Comparison of ENCODE assay signal across 17 cellular contexts in the genomic region with DNA sequence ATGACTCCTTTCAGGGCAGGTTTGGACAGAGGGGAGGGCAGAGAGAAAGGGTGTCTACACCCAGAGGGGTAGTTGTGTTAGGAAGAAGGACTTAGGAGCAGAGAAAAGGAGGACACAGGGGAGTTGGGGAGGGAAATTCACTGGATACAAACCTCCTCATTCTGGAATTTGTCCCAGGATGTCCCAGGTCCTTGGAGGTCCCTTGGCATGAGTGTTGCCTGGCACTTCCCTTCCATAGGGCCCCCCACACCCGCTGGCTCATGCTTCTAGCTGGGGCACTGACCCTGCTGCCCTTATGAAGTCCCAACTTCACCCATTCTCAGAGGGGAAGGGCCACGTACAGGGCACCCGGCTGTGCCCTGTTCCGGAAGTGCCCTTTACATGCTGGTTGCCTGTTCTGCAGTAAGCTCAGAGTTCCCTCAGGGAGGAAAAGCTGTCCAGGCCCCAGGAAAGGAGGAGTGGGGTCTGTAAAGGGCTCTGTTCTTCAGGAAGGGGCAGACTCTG.
DNase-seq lines count a peak whose midpoint lies in the region; ATAC-seq and TF ChIP-seq lines count a peak whose summit lies in the region.
"Had no signal": no experiment of that assay in that cellular context is flagged by ENCODE, and none has a peak within 500 bp of the region (broad histone marks: within the 10 kb centered on the region; RNA-seq: fewer than 3 reads in every experiment).

No MANE protein-coding gene starts in this region.

- no peak overlapping the region for H3K4me3 Mint-ChIP-seq in WTC11
- no peak overlapping the region for H3K4me3 Mint-ChIP-seq in activated naive CD4-positive, alpha-beta T cell treated with anti-CD3 and anti-CD28 coated beads for 36 hours
- H3K4me3 Mint-ChIP-seq: H9; stimulated activated effector memory CD8-positive, alpha-beta T cell treated with anti-CD3 and anti-CD28 coated beads, Interleukin-12 subunit alpha, Interleukin-12 subunit beta, amount 100 ng/mL, for 72 hours had no signal

- H3K4me1 ChIP-seq in HEK293 (ENCODE audit: control insufficient read depth, insufficient read depth, low read length) (peaks cover 8% of the 10 kb centered on the region; the same call in 1 of the 2 replicates), smooth muscle cell (ENCODE audit: low read depth) (peaks cover 18% of the 10 kb centered on the region)

- WGBS in smooth muscle cell (ENCODE audit: low lambda C conversion rate): 84% methylated on average over 4 of the region's 4 CpGs

- H3K27ac ChIP-seq in HEK293 (ENCODE audit: extremely low read depth, low read depth, low read length) (no peak overlapping the region), smooth muscle cell (ENCODE audit: low read depth) (no peak overlapping the region)
- H3K27ac ChIP-seq: dorsolateral prefrontal cortex, gastrocnemius medialis, left lung, right atrium auricular region had no signal

- no peaks in the 10 kb centered on the region for H4K20me1 ChIP-seq in smooth muscle cell (ENCODE audit: low read depth)

- ATAC-seq in WTC11 (no peak), left colon (peak; percentile 19), GM18873 (IDR thresholded peaks at IDR 0.05; ENCODE audit: low FRiP score, unreplicated experiment) (no peak)
- ATAC-seq: activated CD4-positive, CD25-positive, alpha-beta regulatory T cell treated with anti-CD3 and anti-CD28 coated beads, Interleukin-2, amount 50 U/mL, for 24 hours; stimulated activated effector memory CD8-positive, alpha-beta T cell treated with anti-CD3 and anti-CD28 coated beads, Interleukin-12 subunit alpha, Interleukin-12 subunit beta, amount 100 ng/mL, for 72 hours had no signal

- H3K27me3 ChIP-seq in smooth muscle cell (ENCODE audit: low read depth): peaks cover 8% of the 10 kb centered on the region
- H3K27me3 ChIP-seq: gastrocnemius medialis, right atrium auricular region had no signal

- H3K27me3 Mint-ChIP-seq in WTC11 (ENCODE audit: low read depth): no peaks in the 10 kb centered on the region; the same call in 1 of the 2 replicates
- H3K27me3 Mint-ChIP-seq in activated naive CD4-positive, alpha-beta T cell treated with anti-CD3 and anti-CD28 coated beads for 36 hours (ENCODE audit: low read depth): peaks cover 8% of the 10 kb centered on the region

- no peak overlapping the region for H3K9ac ChIP-seq in smooth muscle cell (ENCODE audit: low read depth)

- H3K9me3 Mint-ChIP-seq in WTC11: no peaks in the 10 kb centered on the region
- H3K9me3 Mint-ChIP-seq in activated naive CD4-positive, alpha-beta T cell treated with anti-CD3 and anti-CD28 coated beads for 36 hours: no peaks in the 10 kb centered on the region
- H3K9me3 Mint-ChIP-seq: H9; stimulated activated effector memory CD8-positive, alpha-beta T cell treated with anti-CD3 and anti-CD28 coated beads, Interleukin-12 subunit alpha, Interleukin-12 subunit beta, amount 100 ng/mL, for 72 hours had no signal

- H3K4me1 Mint-ChIP-seq in WTC11: peaks cover 42% of the 10 kb centered on the region
- no peaks in the 10 kb centered on the region for H3K4me1 Mint-ChIP-seq in activated naive CD4-positive, alpha-beta T cell treated with anti-CD3 and anti-CD28 coated beads for 36 hours (ENCODE audit: low read depth)
- H3K4me1 Mint-ChIP-seq: stimulated activated effector memory CD8-positive, alpha-beta T cell treated with anti-CD3 and anti-CD28 coated beads, Interleukin-12 subunit alpha, Interleukin-12 subunit beta, amount 100 ng/mL, for 72 hours had no signal

- TF ChIP-seq CTCF in HEK293 (tag by site-specific recombination; IDR thresholded peaks at IDR 0.05): no peak
- no peak for TF ChIP-seq CTCF in WTC11 (IDR thresholded peaks at IDR 0.05)
- no peak for TF ChIP-seq CTCF in smooth muscle cell (IDR thresholded peaks at IDR 0.05; ENCODE audit: borderline replicate concordance, insufficient read depth, poor library complexity, severe bottlenecking)

- no peaks in the 10 kb centered on the region for H3F3A ChIP-seq in smooth muscle cell (ENCODE audit: low read depth)

- POLR2A ChIA-PET in HEK293 (lab: Yijun Ruan, JAX) (no interaction called here), WTC11 (lab: Charles Lee) (no interaction called here)

- H3K36me3 ChIP-seq in HEK293 (ENCODE audit: control insufficient read depth in 2 of 2, insufficient read depth in 1 of 2, low read length in 2 of 2) (no peaks in the 10 kb centered on the region), smooth muscle cell (ENCODE audit: low read depth) (no peaks in the 10 kb centered on the region)
- H3K36me3 ChIP-seq: gastrocnemius medialis, left lung, right atrium auricular region had no signal

- no peaks in the 10 kb centered on the region for H3K9me3 ChIP-seq in HEK293 (ENCODE audit: control insufficient read depth, insufficient read depth, low read depth, low read length)
- no peaks in the 10 kb centered on the region for H3K9me3 ChIP-seq in smooth muscle cell (replicated peaks; ENCODE audit: low read depth)
- H3K9me3 ChIP-seq: gastrocnemius medialis, left lung, right atrium auricular region had no signal

- H3K27ac Mint-ChIP-seq in WTC11: no peak overlapping the region
- H3K27ac Mint-ChIP-seq in activated naive CD4-positive, alpha-beta T cell treated with anti-CD3 and anti-CD28 coated beads for 36 hours: no peak overlapping the region
- H3K27ac Mint-ChIP-seq: H9; stimulated activated effector memory CD8-positive, alpha-beta T cell treated with anti-CD3 and anti-CD28 coated beads, Interleukin-12 subunit alpha, Interleukin-12 subunit beta, amount 100 ng/mL, for 72 hours had no signal

- no peaks in the 10 kb centered on the region for H3K36me3 Mint-ChIP-seq in WTC11
- no peaks in the 10 kb centered on the region for H3K36me3 Mint-ChIP-seq in activated naive CD4-positive, alpha-beta T cell treated with anti-CD3 and anti-CD28 coated beads for 36 hours (ENCODE audit: low read depth)
- H3K36me3 Mint-ChIP-seq: stimulated activated effector memory CD8-positive, alpha-beta T cell treated with anti-CD3 and anti-CD28 coated beads, Interleukin-12 subunit alpha, Interleukin-12 subunit beta, amount 100 ng/mL, for 72 hours had no signal

- peak overlapping the region; percentile 6 for H2AFZ ChIP-seq in smooth muscle cell (ENCODE audit: low read depth)

- intact Hi-C loops in left colon (cut with DNase I, micrococcal nuclease): loop anchor here in 1 of 2 donors (5.0 kb wide), 1 partner anchor 252 kb away; no protein-coding TSS in a partner anchor
- intact Hi-C loops in activated naive CD4-positive, alpha-beta T cell treated with anti-CD3 and anti-CD28 coated beads for 36 hours (cut with micrococcal nuclease): loop anchor here (5.0 kb wide), 1 partner anchor 92 kb away; the partner anchor contains the start of gene SMAD2

- H3K4me3 ChIP-seq in HEK293 (ENCODE audit: low read depth, low read length): no peak overlapping the region
- no peak overlapping the region for H3K4me3 ChIP-seq in smooth muscle cell
- H3K4me3 ChIP-seq: dorsolateral prefrontal cortex, gastrocnemius medialis, left lung, right atrium auricular region had no signal

- DNase-seq in WTC11 (ENCODE audit: low spot score): peak; percentile 1
- DNase-seq in left colon: peak in 1 of 2 donors; percentile 15
- DNase-seq in smooth muscle cell (lab: John Stamatoyannopoulos, UW; ENCODE audit: unreplicated experiment): no peak
- DNase-seq in cortex of kidney (lab: John Stamatoyannopoulos, UW): no peak
- DNase-seq in dermis blood vessel endothelial cell: no peak
- DNase-seq in activated naive CD4-positive, alpha-beta T cell treated with anti-CD3 and anti-CD28 coated beads for 36 hours: no peak
- DNase-seq: activated CD8-positive, alpha-beta memory T cell treated with anti-CD3 and anti-CD28 coated beads for 24 hours; gastrocnemius medialis; T-helper 9 cell had no signal

- H3K79me2 ChIP-seq in smooth muscle cell (ENCODE audit: low read depth): no peaks in the 10 kb centered on the region

- H3K4me2 ChIP-seq in smooth muscle cell: no peak overlapping the region

- CTCF ChIA-PET in HEK293 (lab: Yijun Ruan, JAX): interaction anchor here (0.6 to 11.7 kb wide), 17 partner anchors 16 to 1299 kb away, joined by 3 to 206 read pairs (median 4); no protein-coding TSS in a partner anchor
- CTCF ChIA-PET in WTC11 (lab: Charles Lee): interaction anchor here (0.7 to 2.5 kb wide), 6 partner anchors 9 to 421 kb away, joined by 3 to 8 read pairs (median 6); no protein-coding TSS in a partner anchor
- CTCF ChIA-PET in activated naive CD4-positive, alpha-beta T cell treated with anti-CD3 and anti-CD28 coated beads for 36 hours (lab: Charles Lee): interaction anchor here (1.1 kb wide), 1 partner anchor 249 kb away, joined by 4 read pairs; no protein-coding TSS in a partner anchor

TF ChIP-seq in HEK293, 187 proteins besides CTCF, POLR2A, EP300 and RAD21 (continues in another document):
- TF ChIP-seq GLIS2 (tag by site-specific recombination; IDR thresholded peaks at IDR 0.05): peak; percentile 48
- TF ChIP-seq, protein P1, sequence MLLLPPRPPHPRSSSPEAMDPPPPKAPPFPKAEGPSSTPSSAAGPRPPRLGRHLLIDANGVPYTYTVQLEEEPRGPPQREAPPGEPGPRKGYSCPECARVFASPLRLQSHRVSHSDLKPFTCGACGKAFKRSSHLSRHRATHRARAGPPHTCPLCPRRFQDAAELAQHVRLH (tag by site-specific recombination; IDR thresholded peaks at IDR 0.05): no peak
- TF ChIP-seq GLI2 (tag by site-specific recombination; IDR thresholded peaks at IDR 0.05; ENCODE audit: borderline replicate concordance, low read depth): no peak

TF ChIP-seq in WTC11, 78 proteins besides CTCF, POLR2A, EP300 and RAD21 (continues in another document):
- TF ChIP-seq NR1H2 (CRISPR knock-in tag; IDR thresholded peaks at IDR 0.05): no peak
- TF ChIP-seq SMAD3 (CRISPR knock-in tag; IDR thresholded peaks at IDR 0.05; ENCODE audit: borderline replicate concordance): no peak
- TF ChIP-seq MYBL2 (CRISPR knock-in tag; IDR thresholded peaks at IDR 0.05): no peak
- no peak for TF ChIP-seq TCF7 (CRISPR knock-in tag; IDR thresholded peaks at IDR 0.05; ENCODE audit: low read depth)
- TF ChIP-seq FOXK1 (CRISPR knock-in tag; IDR thresholded peaks at IDR 0.05): no peak
- TF ChIP-seq ZNF138 (CRISPR knock-in tag; conservative IDR thresholded peaks at IDR 0.05): no peak
